In genomic region chrX:53320543-53321215, GRCh38 we compare ENCODE assay signal across 8 cellular contexts. TPM values are rescaled to one million over a fixed set of nuclear protein-coding genes. Genes with fewer than 3 reads are reported as not detected.
DNase-seq lines count a peak whose midpoint lies in the region; ATAC-seq and TF ChIP-seq lines count a peak whose summit lies in the region.

No MANE protein-coding gene starts in this region.

- TF ChIP-seq CTCF in astrocyte of the spinal cord (IDR thresholded peaks at IDR 0.05; ENCODE audit: low read depth, low read length) = no peak
- TF ChIP-seq CTCF in thyroid gland (IDR thresholded peaks at IDR 0.05) = no peak

- ATAC-seq in GM18502 (IDR thresholded peaks at IDR 0.05; ENCODE audit: poor library complexity, unreplicated experiment) = no peak
- no peak for ATAC-seq in HG02678 (IDR thresholded peaks at IDR 0.05; ENCODE audit: unreplicated experiment)

- no peak overlapping the region for H3K27ac ChIP-seq in thyroid gland

- H3K4me3 Mint-ChIP-seq in activated T-cell treated with anti-CD3 and anti-CD28 coated beads, Interleukin-2, amount 50 U/mL, for 24 hours = peak overlapping the region; percentile 45

- no peaks in the 10 kb centered on the region for H3K9me3 ChIP-seq in thyroid gland

- no peaks in the 10 kb centered on the region for H3K36me3 ChIP-seq in thyroid gland

- H3K36me3 Mint-ChIP-seq in activated T-cell treated with anti-CD3 and anti-CD28 coated beads, Interleukin-2, amount 50 U/mL, for 24 hours (ENCODE audit: low read depth) = no peaks in the 10 kb centered on the region

- TF ChIP-seq POLR2A in thyroid gland (IDR thresholded peaks at IDR 0.05) = no peak

- no peaks in the 10 kb centered on the region for H3K27me3 ChIP-seq in thyroid gland

- in situ Hi-C loops in astrocyte of the spinal cord (cut with HindIII; ENCODE audit: low sequenced_read_pairs) = no loop called here

- peaks cover 0 to 8% of the 10 kb centered on the region in 2 donors for H3K4me1 ChIP-seq in thyroid gland

- H3K27ac Mint-ChIP-seq in activated T-cell treated with anti-CD3 and anti-CD28 coated beads, Interleukin-2, amount 50 U/mL, for 24 hours = no peak overlapping the region

- peaks cover 78% of the 10 kb centered on the region for H3K27me3 Mint-ChIP-seq in activated T-cell treated with anti-CD3 and anti-CD28 coated beads, Interleukin-2, amount 50 U/mL, for 24 hours

- peaks cover 16% of the 10 kb centered on the region for H3K4me1 Mint-ChIP-seq in activated T-cell treated with anti-CD3 and anti-CD28 coated beads, Interleukin-2, amount 50 U/mL, for 24 hours (ENCODE audit: low read depth)

- intact Hi-C loops in thyroid gland (cut with DNase I) = no loop called here

- DNase-seq in activated T-cell treated with anti-CD3 and anti-CD28 coated beads, Interleukin-2, amount 50 U/mL, for 24 hours = peak; percentile 34
- DNase-seq in activated T-cell treated with anti-CD3 and anti-CD28 coated beads for 4 hours (no peak), astrocyte of the spinal cord (ENCODE audit: low read depth, low spot score) (no peak), left kidney (ENCODE audit: low read depth, low spot score) (peak; percentile 42), thyroid gland (peak; percentile 27 to 32)
- no peak for DNase-seq in stimulated activated CD8-positive, alpha-beta memory T cell treated with anti-CD3 and anti-CD28 coated beads, Interleukin-4, amount 100 ng/mL, for 48 hours

- no CpG with 5 or more reads among the region's 71 CpGs for WGBS in thyroid gland, 2 donors

- H3K4me3 ChIP-seq in astrocyte of the spinal cord (ENCODE audit: low read depth, low read length) (peak overlapping the region; percentile 43), thyroid gland (replicated peaks in 1 of 3) (peak overlapping the region in 2 of 3 donors; percentile 17 to 55)

- H3K9me3 Mint-ChIP-seq in activated T-cell treated with anti-CD3 and anti-CD28 coated beads, Interleukin-2, amount 50 U/mL, for 24 hours = no peaks in the 10 kb centered on the region

RNA-seq across cellular contexts. Expression of gene IQSEC2, which starts 39.3 kb away (rescaled TPM):
- total RNA-seq in thyroid gland = 10 to 100 TPM; 14.1 to 23.7 (median 17.2) TPM

Comparison
In these comparisons a context has a peak if more than half of its experiments do, and no peak if none do; other contexts are left out.
1. DNase-seq: peak in activated T-cell treated with anti-CD3 and anti-CD28 coated beads, Interleukin-2, amount 50 U/mL, for 24 hours (single experiment), left kidney (single experiment) and thyroid gland (2 of 2); none in activated T-cell treated with anti-CD3 and anti-CD28 coated beads for 4 hours (single experiment), astrocyte of the spinal cord (single experiment) and stimulated activated CD8-positive, alpha-beta memory T cell treated with anti-CD3 and anti-CD28 coated beads, Interleukin-4, amount 100 ng/mL, for 48 hours (single experiment).